Comparison of ENCODE assay signal across 18 cellular contexts in the genomic region with DNA sequence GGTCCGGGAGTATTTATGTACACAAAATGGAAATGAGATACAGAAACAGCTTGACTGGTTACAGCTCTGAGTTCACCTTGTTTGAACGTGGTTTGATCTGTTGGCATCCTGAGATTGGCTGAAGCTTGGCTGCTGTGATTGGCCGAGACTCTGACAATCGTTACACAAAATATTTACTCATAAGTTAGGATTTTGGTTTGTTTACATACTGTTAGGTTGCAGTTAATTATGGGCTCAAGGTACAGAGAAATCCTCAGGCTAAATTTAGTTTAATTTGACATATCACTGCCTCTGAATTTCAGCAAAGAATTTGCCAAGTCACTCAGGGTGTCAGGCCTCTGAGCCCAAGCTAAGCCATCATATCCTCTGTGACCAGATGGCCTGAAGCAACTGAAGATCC.
DNase-seq lines count a peak whose midpoint lies in the region; ATAC-seq, FAIRE-seq and TF ChIP-seq lines count a peak whose summit lies in the region.
"Had no signal": no experiment of that assay in that cellular context is flagged by ENCODE, and none has a peak within 500 bp of the region (broad histone marks: within the 10 kb centered on the region; RNA-seq: fewer than 3 reads in every experiment).

No MANE protein-coding gene starts in this region.

- TF ChIP-seq EP300 in HepG2 (IDR thresholded peaks at IDR 0.05; ENCODE audit: low read depth in 2 of 2, low read length in 2 of 2) (no peak), HepG2 (CRISPR knock-in tag; IDR thresholded peaks at IDR 0.05; ENCODE audit: borderline replicate concordance) (no peak)

- peak; percentile 86 for DNase-seq in G401 (ENCODE audit: low spot score)
- peak; percentile 59 for DNase-seq in RPMI7951 (ENCODE audit: low read depth)
- no peak for DNase-seq in HepG2 (ENCODE audit: low spot score)
- DNase-seq in T-helper 2 cell treated with Interferon-gamma antibody and Interleukin-4, amounts not matched to agents 5 μg/mL and 100 μg/mL, for 36 hours (ENCODE audit: low spot score): no peak
- DNase-seq in Kasumi-1 (lab: John Stamatoyannopoulos, UW): no peak
- DNase-seq: Calu3; CD4-positive, alpha-beta T cell; DMS79 treated with DMSO at 0.1 percent for 48 hours; NCI-H1092; NCI-H2107; NCI-H748 treated with DMSO at 0.1 percent for 48 hours; Right ventricle myocardium superior; SK-N-SH had no signal

- no peaks in the 10 kb centered on the region for H3K36me3 Mint-ChIP-seq in T-helper 2 cell treated with Interferon-gamma antibody and Interleukin-4, amounts not matched to agents 5 μg/mL and 100 μg/mL, for 36 hours (ENCODE audit: low read depth)
- H3K36me3 Mint-ChIP-seq in stimulated activated memory B cell treated with anti-CD40 and anti-IgM and Interleukin-4, amounts not matched to agents 10 μg/mL and 1 μg/mL and 100 μg/mL, for 72 hours: no peaks in the 10 kb centered on the region

- peaks cover under 1% of the 10 kb centered on the region; the same call in 1 of the 2 replicates for H3K9me3 ChIP-seq in HepG2 (ENCODE audit: low read length)
- H3K9me3 ChIP-seq: SK-N-SH had no signal

- H3K4me3 Mint-ChIP-seq in T-helper 2 cell treated with Interferon-gamma antibody and Interleukin-4, amounts not matched to agents 5 μg/mL and 100 μg/mL, for 36 hours: no peak overlapping the region
- no peak overlapping the region for H3K4me3 Mint-ChIP-seq in stimulated activated memory B cell treated with anti-CD40 and anti-IgM and Interleukin-4, amounts not matched to agents 10 μg/mL and 1 μg/mL and 100 μg/mL, for 72 hours
- H3K4me3 Mint-ChIP-seq: CD4-positive, alpha-beta T cell had no signal

- no peaks in the 10 kb centered on the region for H3K27me3 ChIP-seq in HepG2 (ENCODE audit: control insufficient read depth in 1 of 2, insufficient read depth in 2 of 2, low read length in 2 of 2)

- POLR2A ChIA-PET in HepG2 (lab: Yijun Ruan, JAX): no interaction called here

- no peak overlapping the region for H3K4me3 ChIP-seq in HepG2 (replicated peaks in 1 of 3; ENCODE audit: insufficient read depth in 1 of 3, low read depth in 2 of 3, low read length in 3 of 3)
- H3K4me3 ChIP-seq: A549 had no signal

- H3K27ac Mint-ChIP-seq in T-helper 2 cell treated with Interferon-gamma antibody and Interleukin-4, amounts not matched to agents 5 μg/mL and 100 μg/mL, for 36 hours: no peak overlapping the region
- no peak overlapping the region for H3K27ac Mint-ChIP-seq in stimulated activated memory B cell treated with anti-CD40 and anti-IgM and Interleukin-4, amounts not matched to agents 10 μg/mL and 1 μg/mL and 100 μg/mL, for 72 hours
- H3K27ac Mint-ChIP-seq: CD4-positive, alpha-beta T cell had no signal

- no peak overlapping the region for H3K9ac ChIP-seq in HepG2 (ENCODE audit: insufficient read depth, low read depth, low read length)
- H3K9ac ChIP-seq: SK-N-SH had no signal

- H2AFZ ChIP-seq in HepG2 (ENCODE audit: low read length): no peak overlapping the region

- H3K4me2 ChIP-seq in HepG2 (ENCODE audit: low read depth, low read length): 0 out of 2 replicates have a peak overlapping the region, but pooled peaks have one; percentile 37
- H3K4me2 ChIP-seq: A549, SK-N-SH had no signal

- 3% methylated on average over 4 of the region's 4 CpGs for WGBS in HepG2 (ENCODE audit: low lambda C conversion rate)

- H4K20me1 ChIP-seq in HepG2 (ENCODE audit: insufficient read depth, low read length): no peaks in the 10 kb centered on the region

- H3K4me1 ChIP-seq in HepG2 (ENCODE audit: insufficient read depth, low read length): peaks cover 9% of the 10 kb centered on the region
- H3K4me1 ChIP-seq: A549 had no signal

- TF ChIP-seq POLR2A in HepG2 (IDR thresholded peaks at IDR 0.05; ENCODE audit: insufficient read depth in 1 of 2, low read depth in 2 of 2, low read length in 2 of 2): no peak

- no peak for TF ChIP-seq RAD21 in HepG2 (CRISPR knock-in tag; IDR thresholded peaks at IDR 0.05)

- in situ Hi-C loops in G401 (cut with HindIII; ENCODE audit: low sequenced_read_pairs) (no loop called here), HepG2 (cut with HindIII; ENCODE audit: extremely low pct_ligation_motif_present, low pct_unique_long_range_greater_than_20kb) (no loop called here)

- H3K4me1 Mint-ChIP-seq in T-helper 2 cell treated with Interferon-gamma antibody and Interleukin-4, amounts not matched to agents 5 μg/mL and 100 μg/mL, for 36 hours (ENCODE audit: low read depth): no peaks in the 10 kb centered on the region
- no peaks in the 10 kb centered on the region for H3K4me1 Mint-ChIP-seq in stimulated activated memory B cell treated with anti-CD40 and anti-IgM and Interleukin-4, amounts not matched to agents 10 μg/mL and 1 μg/mL and 100 μg/mL, for 72 hours

- no peaks in the 10 kb centered on the region for H3K79me2 ChIP-seq in HepG2 (ENCODE audit: insufficient read depth, low read length)

- peak overlapping the region; percentile 47; the same call in 1 of the 2 replicates for H3K27ac ChIP-seq in 22Rv1
- H3K27ac ChIP-seq in HepG2 (ENCODE audit: extremely low read length, insufficient read depth, low read length): no peak overlapping the region
- H3K27ac ChIP-seq: A549 had no signal

- TF ChIP-seq CTCF in 22Rv1 (IDR thresholded peaks at IDR 0.05) (no peak), HepG2 (CRISPR knock-in tag; IDR thresholded peaks at IDR 0.05) (no peak)

- no peak; the same call in 2 of the 3 replicates for ATAC-seq in HepG2
- ATAC-seq in stimulated activated memory B cell treated with anti-CD40 and anti-IgM and Interleukin-4, amounts not matched to agents 10 μg/mL and 1 μg/mL and 100 μg/mL, for 72 hours: no peak
- no peak for ATAC-seq in GM19328 (IDR thresholded peaks at IDR 0.05; ENCODE audit: unreplicated experiment)
- ATAC-seq: A549, Panc1 had no signal

- no peak for FAIRE-seq in HepG2 (lab: Jason Lieb, UNC)
- FAIRE-seq: A549 had no signal

- H3K9me3 Mint-ChIP-seq in T-helper 2 cell treated with Interferon-gamma antibody and Interleukin-4, amounts not matched to agents 5 μg/mL and 100 μg/mL, for 36 hours: peaks cover under 1% of the 10 kb centered on the region
- H3K9me3 Mint-ChIP-seq in stimulated activated memory B cell treated with anti-CD40 and anti-IgM and Interleukin-4, amounts not matched to agents 10 μg/mL and 1 μg/mL and 100 μg/mL, for 72 hours: peaks cover 10% of the 10 kb centered on the region
- H3K9me3 Mint-ChIP-seq: CD4-positive, alpha-beta T cell had no signal

- peaks cover 12% of the 10 kb centered on the region for H3K27me3 Mint-ChIP-seq in T-helper 2 cell treated with Interferon-gamma antibody and Interleukin-4, amounts not matched to agents 5 μg/mL and 100 μg/mL, for 36 hours (ENCODE audit: low read depth)
- H3K27me3 Mint-ChIP-seq in stimulated activated memory B cell treated with anti-CD40 and anti-IgM and Interleukin-4, amounts not matched to agents 10 μg/mL and 1 μg/mL and 100 μg/mL, for 72 hours: peaks cover 63% of the 10 kb centered on the region

- intact Hi-C loops in HepG2 (cut with micrococcal nuclease; ENCODE audit: unreplicated experiment): no loop called here

- no TSS peak for BruUV-seq in HepG2 (replicated peaks; lab: Mats Ljungman, UMichigan)

- no peaks in the 10 kb centered on the region for H3K36me3 ChIP-seq in HepG2 (replicated peaks in 1 of 2; ENCODE audit: control insufficient read depth in 1 of 2, insufficient read depth in 2 of 2, low read length in 2 of 2)

- CTCF ChIA-PET in HepG2 (lab: Yijun Ruan, JAX; ENCODE audit: low intra/inter-chr PET ratio, low total read pairs): no interaction called here

TF ChIP-seq in HepG2, 621 proteins besides CTCF, POLR2A, EP300 and RAD21:
- peak; percentile 70 for TF ChIP-seq NFE2L2 (IDR thresholded peaks at IDR 0.05; ENCODE audit: low read length)
- no peak for TF ChIP-seq ZNF296 (CRISPR knock-in tag; conservative IDR thresholded peaks at IDR 0.05)
- no peak for TF ChIP-seq KDM5A (IDR thresholded peaks at IDR 0.05; ENCODE audit: borderline replicate concordance, low read length)
- TF ChIP-seq, protein P1, sequence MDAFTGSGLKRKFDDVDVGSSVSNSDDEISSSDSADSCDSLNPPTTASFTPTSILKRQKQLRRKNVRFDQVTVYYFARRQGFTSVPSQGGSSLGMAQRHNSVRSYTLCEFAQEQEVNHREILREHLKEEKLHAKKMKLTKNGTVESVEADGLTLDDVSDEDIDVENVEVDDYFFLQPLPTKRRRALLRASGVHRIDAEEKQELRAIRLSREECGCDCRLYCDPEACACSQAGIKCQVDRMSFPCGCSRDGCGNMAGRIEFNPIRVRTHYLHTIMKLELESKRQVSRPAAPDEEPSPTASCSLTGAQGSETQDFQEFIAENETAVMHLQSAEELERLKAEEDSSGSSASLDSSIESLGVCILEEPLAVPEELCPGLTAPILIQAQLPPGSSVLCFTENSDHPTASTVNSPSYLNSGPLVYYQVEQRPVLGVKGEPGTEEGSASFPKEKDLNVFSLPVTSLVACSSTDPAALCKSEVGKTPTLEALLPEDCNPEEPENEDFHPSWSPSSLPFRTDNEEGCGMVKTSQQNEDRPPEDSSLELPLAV (CRISPR knock-in tag; conservative IDR thresholded peaks at IDR 0.05; ENCODE audit: low read depth): no peak
- TF ChIP-seq ZNF317 (CRISPR knock-in tag; IDR thresholded peaks at IDR 0.05): no peak
- TF ChIP-seq IRX3 (CRISPR knock-in tag; IDR thresholded peaks at IDR 0.05; ENCODE audit: borderline replicate concordance, low read depth): no peak

Comparison
In these comparisons a context has a peak if more than half of its experiments do, and no peak if none do; other contexts are left out.
1. DNase-seq: peak in G401 (single experiment) and RPMI7951 (single experiment); none in HepG2 (single experiment), T-helper 2 cell treated with Interferon-gamma antibody and Interleukin-4, amounts not matched to agents 5 μg/mL and 100 μg/mL, for 36 hours (single experiment) and Kasumi-1 (0 of 2).